In genomic region chr22:42519544-42520237, GRCh38 we compare ENCODE assay signal across 8 cellular contexts. TPM values are rescaled to one million over a fixed set of nuclear protein-coding genes. Genes with fewer than 3 reads are reported as not detected.
A peak's percentile ranks its signal among the peaks of the same experiment; 100 is the strongest.
DNase-seq lines count a peak whose midpoint lies in the region; ATAC-seq lines count a peak whose summit lies in the region.

Gene RRP7A (minus strand): TSS chr22:42519796. CDS start chr22:42519786, 10 bp downstream.

- DNase-seq in AG08396 (ENCODE audit: low spot score) (peak; percentile 88), NOMO-1 treated with dmso at 0.1 percent for 144 hours (lab: John Stamatoyannopoulos, UW; ENCODE audit: unreplicated experiment) (peak; percentile 56)
- DNase-seq in activated CD8-positive, alpha-beta memory T cell treated with anti-CD3 and anti-CD28 coated beads, Interleukin-2, amount 50 U/mL, for 24 hours (ENCODE audit: extremely low read depth): peak; percentile 47
- peak; percentile 57 for DNase-seq in stimulated activated CD8-positive, alpha-beta memory T cell treated with anti-CD3 and anti-CD28 coated beads, Interleukin-15, amount 100 ng/mL, for 1 hour (ENCODE audit: low read depth)

- WGBS in mesodermal cell (ENCODE audit: insufficient coverage in 2 of 2), 2 experiments: 0% methylated on average over 22 to 35 of the region's 57 CpGs

- H3K4me3 ChIP-seq in mesodermal cell (ENCODE audit: extremely low read depth, insufficient read depth, low read length, poor library complexity, severe bottlenecking): peak within 1 kb of the TSS; percentile 66

- H3K9me3 ChIP-seq in mesodermal cell (ENCODE audit: control insufficient read depth, low read length): no peaks in the 10 kb centered on the region

- ATAC-seq in GM18861 (IDR thresholded peaks at IDR 0.05; ENCODE audit: unreplicated experiment) (peak; percentile 57), HG03175 (IDR thresholded peaks at IDR 0.05; ENCODE audit: unreplicated experiment) (peak; percentile 78)

- in situ Hi-C loops in endometrial microvascular endothelial cells (cut with HindIII; ENCODE audit: inconsistent ontology term, low pct_unique_long_range_greater_than_20kb, low sequenced_read_pairs): no loop called here

- H3K27ac ChIP-seq in mesodermal cell (ENCODE audit: low read depth, low read length, severe bottlenecking): no peak within 1 kb of the TSS

- peaks cover 15% of the 10 kb centered on the region for H3K36me3 ChIP-seq in mesodermal cell (ENCODE audit: control insufficient read depth, insufficient read depth, low read length)

- no peaks in the 10 kb centered on the region for H3K4me1 ChIP-seq in mesodermal cell (ENCODE audit: control insufficient read depth, insufficient read depth, low read length, poor library complexity, severe bottlenecking)

RNA-seq across cellular contexts. Expression of gene RRP7A, which starts in this region (rescaled TPM):
- total RNA-seq in endometrial microvascular endothelial cells (ENCODE audit: inconsistent ontology term): 54.3 TPM
- 26.7 TPM for polyA plus RNA-seq in mesodermal cell (2013, experiment 1 of 2)
- 21.7 TPM for polyA plus RNA-seq in mesodermal cell (2013, experiment 2 of 2)
